In genomic region chr15:68098465-68098864, GRCh38 we compare ENCODE assay signal across 15 cellular contexts. TPM values are rescaled to one million over a fixed set of nuclear protein-coding genes. Genes with fewer than 3 reads are reported as not detected.
DNase-seq lines count a peak whose midpoint lies in the region; ATAC-seq, FAIRE-seq and TF ChIP-seq lines count a peak whose summit lies in the region.
"Had no signal": no experiment of that assay in that cellular context is flagged by ENCODE, and none has a peak within 500 bp of the region (broad histone marks: within the 10 kb centered on the region; RNA-seq: fewer than 3 reads in every experiment).

No MANE protein-coding gene starts in this region.

- no peaks in the 10 kb centered on the region for H3K9me2 ChIP-seq in MM.1S (replicated peaks; ENCODE audit: insufficient read depth, low read length)

- SMC1A ChIA-PET in GM12878 (lab: Charles Lee; ENCODE audit: uncharacterized antibody, unreplicated experiment) = interaction anchor here (0.9 kb wide), 1 partner anchor 22 kb away, joined by 3 read pairs; no protein-coding TSS in a partner anchor

- H3K9ac ChIP-seq in MM.1S (ENCODE audit: low read length) (peak overlapping the region; percentile 2; the same call in 1 of the 2 replicates), GM12878 (ENCODE audit: control insufficient read depth, insufficient read depth, low read length) (no peak overlapping the region)
- H3K9ac ChIP-seq: BLaER1 had no signal

- H3K27me3 ChIP-seq in MM.1S (replicated peaks; ENCODE audit: insufficient read depth, low read length) (no peaks in the 10 kb centered on the region), GM12878 (replicated peaks in 1 of 2; ENCODE audit: control insufficient read depth in 2 of 2, insufficient read depth in 2 of 2, low read length in 1 of 2) (no peaks in the 10 kb centered on the region)
- H3K27me3 ChIP-seq: BLaER1 had no signal

- H3K79me2 ChIP-seq in MM.1S (ENCODE audit: low read length) = peaks cover 90% of the 10 kb centered on the region
- H3K79me2 ChIP-seq in GM12878 (ENCODE audit: control insufficient read depth, insufficient read depth, low read length) = peaks cover 89% of the 10 kb centered on the region

- peak overlapping the region; percentile 42 for H3K4me3 ChIP-seq in GM12865 (ENCODE audit: low read depth, low read length)
- peak overlapping the region; percentile 34 for H3K4me3 ChIP-seq in MM.1S (ENCODE audit: low read length)
- H3K4me3 ChIP-seq in GM12878 = peak overlapping the region; percentile 51; the same call in 1 of the 2 replicates
- H3K4me3 ChIP-seq: A549, BLaER1, HAP-1 had no signal

- H3K4me2 ChIP-seq in MM.1S (ENCODE audit: low read depth, low read length) (peak overlapping the region; percentile 84), GM12878 (ENCODE audit: control insufficient read depth, insufficient read depth) (peak overlapping the region; percentile 66)
- H3K4me2 ChIP-seq: A549, BLaER1 had no signal

- H4K20me1 ChIP-seq in MM.1S (ENCODE audit: insufficient read depth, low read length) (no peaks in the 10 kb centered on the region), GM12878 (ENCODE audit: control insufficient read depth, insufficient read depth) (no peaks in the 10 kb centered on the region)

- H3K36me3 ChIP-seq in MM.1S (replicated peaks; ENCODE audit: insufficient read depth, low read length) = peaks cover 7% of the 10 kb centered on the region; the same call in 1 of the 2 replicates
- H3K36me3 ChIP-seq in GM12878 (ENCODE audit: control insufficient read depth in 2 of 2, insufficient read depth in 2 of 2, low read length in 1 of 2) = peaks cover 0 to 4% of the 10 kb centered on the region in 2 experiments

- peaks cover 34% of the 10 kb centered on the region for H3F3A ChIP-seq in MM.1S (ENCODE audit: insufficient read depth, low read length)

- FAIRE-seq in GM12878 (lab: Jason Lieb, UNC) = no peak
- FAIRE-seq: H1, HepG2, HTR-8/SVneo had no signal

- DNase-seq in GM12865 (ENCODE audit: low read depth) (peak; percentile 42), MM.1S (peak; percentile 59), GM12878 (ENCODE audit: low read depth, low spot score) (no peak), islet precursor cell (no peak), activated T-cell treated with anti-CD3 and anti-CD28 coated beads for 4 hours (no peak), NCI-H345 treated with DMSO at 0.1 percent for 48 hours (lab: John Stamatoyannopoulos, UW; ENCODE audit: unreplicated experiment) (no peak)
- DNase-seq: Caco-2; CD8-positive, alpha-beta memory T cell; DND-41 had no signal

- H3K27ac ChIP-seq in MM.1S (ENCODE audit: low read length) (peak overlapping the region; percentile 74; the same call in 1 of the 2 replicates), GM12878 (ENCODE audit: control insufficient read depth, insufficient read depth) (peak overlapping the region; percentile 45)
- H3K27ac ChIP-seq: A549, BLaER1 had no signal

- peak; percentile 55 for ATAC-seq in GM12878
- ATAC-seq: A549, HepG2 had no signal

- no peak for TF ChIP-seq POLR2A in GM12878 (IDR thresholded peaks at IDR 0.05; ENCODE audit: low read depth, low read length)

- TF ChIP-seq CTCF in GM12865 (IDR thresholded peaks at IDR 0.05; ENCODE audit: insufficient read depth, low read depth, low read length, missing control alignments) (no peak), MM.1S (IDR thresholded peaks at IDR 0.05; ENCODE audit: low read length) (no peak), GM12878 (IDR thresholded peaks at IDR 0.05 in 2 of 3, conservative IDR thresholded peaks at IDR 0.05 in 1 of 3; ENCODE audit: control insufficient read depth in 2 of 3, extremely low read depth in 1 of 3, insufficient read depth in 1 of 3, low read depth in 3 of 3, low read length in 3 of 3) (no peak)

- WGBS in GM12878 (ENCODE audit: insufficient coverage, insufficient replicate concordance, low lambda C conversion rate, missing lambda C conversion rate) = 0% methylated on average over 1 of the region's 1 CpG

- H3K9me3 ChIP-seq in MM.1S (replicated peaks; ENCODE audit: insufficient read depth, low read length) (0 out of 2 replicates have a peak, but pooled peaks cover 4% of the 10 kb centered on the region), GM12878 (replicated peaks; ENCODE audit: control insufficient read depth, insufficient read depth, low read length) (peaks cover 22% of the 10 kb centered on the region)

- in situ Hi-C loops in GM12878 (cut with MboI) = no loop called here

- H3K4me1 ChIP-seq in MM.1S (ENCODE audit: low read length) (peaks cover 39% of the 10 kb centered on the region), GM12878 (ENCODE audit: control insufficient read depth, insufficient read depth, low read length) (peaks cover 18% of the 10 kb centered on the region)
- H3K4me1 ChIP-seq: Caco-2, HAP-1 had no signal

- RAD21 ChIA-PET in GM12878 (lab: Charles Lee; ENCODE audit: unreplicated experiment) = interaction anchor here (0.7 to 0.8 kb wide), 2 partner anchors 12 to 45 kb away, joined by 3 to 4 read pairs; no protein-coding TSS in a partner anchor

- intact Hi-C loops in GM12878 (cut with micrococcal nuclease; ENCODE audit: unreplicated experiment) = no loop called here

- BruUV-seq in GM12878 (replicated peaks; lab: Mats Ljungman, UMichigan) = no TSS peak

- POLR2A ChIA-PET in GM12878 (lab: Charles Lee) = no interaction called here

- TF ChIP-seq EP300 in GM12878 (IDR thresholded peaks at IDR 0.05; ENCODE audit: borderline replicate concordance in 1 of 2, control insufficient read depth in 1 of 2, low read depth in 2 of 2, low read length in 2 of 2) = no peak

- TF ChIP-seq RAD21 in GM12878 (IDR thresholded peaks at IDR 0.05; ENCODE audit: insufficient read depth, low read depth, low read length) = no peak

- no peak overlapping the region for H2AFZ ChIP-seq in MM.1S (ENCODE audit: low read length)
- no peak overlapping the region for H2AFZ ChIP-seq in GM12878 (ENCODE audit: control insufficient read depth, low read depth, low read length)

- CTCF ChIA-PET in GM12878 (lab: Yijun Ruan, JAX) = interaction anchor here (0.9 kb wide), 1 partner anchor 11 kb away, joined by 3 read pairs; no protein-coding TSS in a partner anchor

TF ChIP-seq in GM12878, 131 proteins besides CTCF, POLR2A, EP300 and RAD21:
- TF ChIP-seq TCF3 (IDR thresholded peaks at IDR 0.05; ENCODE audit: borderline replicate concordance, insufficient read depth, low read depth, low read length) = peak; percentile 70; the same call in 1 of the 2 replicates
- no peak for TF ChIP-seq IKZF1 (conservative IDR thresholded peaks at IDR 0.05)
- TF ChIP-seq TCF12 (IDR thresholded peaks at IDR 0.05; ENCODE audit: low read depth, low read length) = 0 out of 2 replicates have a peak, but pooled peaks have one; percentile 10

RNA-seq across cellular contexts. Expression of gene PIAS1, which starts 44.4 kb away (rescaled TPM):
- total RNA-seq in GM12878 (2013; cell fraction: nucleolus; rRNA removed) = 530 and 583 TPM in 2 replicates
- total RNA-seq in GM12878 (2014; rRNA removed) = 39.0 and 39.1 TPM in 2 replicates
- total RNA-seq in GM12878 (2014; rRNA removed; fragmentation: Illumina TruSeq; extraction: Trizol) = 32.3 and 37.9 TPM in 2 replicates
- 34.8 and 35.0 TPM in 2 replicates for total RNA-seq in GM12878 (2021)
- polyA plus RNA-seq in GM12878 (2011; ENCODE audit: low read depth) = 50.6 TPM
- 94.6 and 96.3 TPM in 2 replicates for polyA plus RNA-seq in GM12878 (2011; rRNA removed)
- 76.3 and 82.8 TPM in 2 replicates for polyA plus RNA-seq in GM12878 (2011; cell fraction: cytosol; rRNA removed)
- polyA plus RNA-seq in GM12878 (2011; cell fraction: nucleus; rRNA removed) = 118 and 121 TPM in 2 replicates
- 29.4 and 31.0 TPM in 2 replicates for polyA plus RNA-seq in GM12878 (2012)
- polyA plus RNA-seq in GM12878 (2014; fragmentation: Illumina TruSeq; extraction: Trizol) = 62.4 and 74.5 TPM in 2 replicates
- polyA plus RNA-seq in GM12878 (2014; fragmentation: Nextera tagmentation; extraction: Ambion mirVana) = 10 to 100 TPM; 20.2 to 22.2 TPM
- polyA plus RNA-seq in GM12878 (2014; rRNA removed) = 24.8 and 27.1 TPM in 2 replicates
- polyA plus RNA-seq in GM12878 (2016; fragmentation: Nextera tagmentation; extraction: Ambion mirVana) = 10 to 100 TPM; 60.6 to 61.4 TPM
- 141 and 178 TPM in 2 replicates for polyA minus RNA-seq in GM12878 (2011; rRNA and poly(A)+ RNA removed)
- polyA minus RNA-seq in GM12878 (2011; cell fraction: cytosol; rRNA and poly(A)+ RNA removed) = 34.2 and 39.8 TPM in 2 replicates
- polyA minus RNA-seq in GM12878 (2011; cell fraction: nucleus; rRNA and poly(A)+ RNA removed) = 146 and 188 TPM in 2 replicates

Comparison
In these comparisons a context has a peak if more than half of its experiments do, and no peak if none do; other contexts are left out.
1. DNase-seq: peak in GM12865 (single experiment) and MM.1S (single experiment); none in GM12878 (single experiment), islet precursor cell (single experiment), activated T-cell treated with anti-CD3 and anti-CD28 coated beads for 4 hours (single experiment) and NCI-H345 treated with DMSO at 0.1 percent for 48 hours (single experiment).
2. Peak in every context shown above with its lines, with median percentiles within 50 percentile points of each other: H3K4me3 ChIP-seq.